Comparison of ENCODE assay signal across 21 cellular contexts in the genomic region with DNA sequence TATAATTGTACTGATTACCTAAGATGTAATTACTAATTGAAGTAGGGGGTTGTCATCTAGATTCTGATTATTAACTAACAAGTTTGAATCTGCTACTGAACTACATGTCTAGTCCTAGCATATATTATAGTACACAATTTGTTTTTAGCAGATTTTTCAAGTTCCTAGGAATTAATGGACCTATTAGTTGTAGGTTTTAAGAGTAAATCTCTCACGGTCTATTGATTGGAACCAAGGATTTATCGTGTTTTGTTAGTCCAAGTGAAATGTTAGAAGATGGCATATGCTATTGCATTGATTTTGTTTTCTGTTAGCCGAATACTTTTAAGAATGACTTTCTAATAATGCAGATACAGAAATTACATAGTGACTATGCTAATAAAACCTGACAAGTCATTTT.
"Had no signal": no experiment of that assay in that cellular context is flagged by ENCODE, and none has a peak within 500 bp of the region (broad histone marks: within the 10 kb centered on the region; RNA-seq: fewer than 3 reads in every experiment).

No MANE protein-coding gene starts in this region.

- H3K4me3 Mint-ChIP-seq: natural killer cell treated with Interleukin-12 subunit alpha and Interleukin-12 subunit beta and Interleukin-15 and Interleukin-18, amount 100 ng/mL, for 72 hours; neural progenitor cell had no signal

- H3K4me1 ChIP-seq: colonic mucosa, heart right ventricle, parathyroid adenoma, prostate gland, stomach had no signal

- H3K27ac Mint-ChIP-seq: natural killer cell treated with Interleukin-12 subunit alpha and Interleukin-12 subunit beta and Interleukin-15 and Interleukin-18, amount 100 ng/mL, for 72 hours; neural progenitor cell had no signal

- H3K9me3 ChIP-seq: colonic mucosa, prostate gland, stomach, thoracic aorta had no signal

- H3K9me3 Mint-ChIP-seq: natural killer cell treated with Interleukin-12 subunit alpha and Interleukin-12 subunit beta and Interleukin-15 and Interleukin-18, amount 100 ng/mL, for 72 hours had no signal

- H3K4me1 Mint-ChIP-seq: neural progenitor cell had no signal

- ATAC-seq: heart right ventricle; left ventricle myocardium superior; natural killer cell treated with Interleukin-12 subunit alpha and Interleukin-12 subunit beta and Interleukin-15 and Interleukin-18, amount 100 ng/mL, for 72 hours; sciatic nerve had no signal

- H3K27me3 Mint-ChIP-seq: natural killer cell treated with Interleukin-12 subunit alpha and Interleukin-12 subunit beta and Interleukin-15 and Interleukin-18, amount 100 ng/mL, for 72 hours had no signal

- H3K36me3 ChIP-seq: colonic mucosa, heart right ventricle, neural progenitor cell, prostate gland, stomach, thoracic aorta had no signal

- H3K9ac ChIP-seq: neural progenitor cell, parathyroid adenoma had no signal

- DNase-seq: colonic mucosa; effector CD4-positive, alpha-beta T cell; foreskin melanocyte; heart right ventricle; hypothalamus; left ventricle myocardium superior; mesenchymal stem cell; midbrain; nucleus accumbens; retina; stimulated activated naive CD4-positive, alpha-beta T cell; stomach; substantia nigra; trophoblast cell had no signal

- H3K27me3 ChIP-seq: colonic mucosa, heart right ventricle, neural progenitor cell, stomach had no signal

- H3K4me3 ChIP-seq: colonic mucosa, heart right ventricle, lung, neural progenitor cell, prostate gland, stomach, thoracic aorta had no signal

- H3K27ac ChIP-seq: colonic mucosa, heart right ventricle, neural progenitor cell, parathyroid adenoma, prostate gland, stomach, thoracic aorta had no signal

- H3K36me3 Mint-ChIP-seq: natural killer cell treated with Interleukin-12 subunit alpha and Interleukin-12 subunit beta and Interleukin-15 and Interleukin-18, amount 100 ng/mL, for 72 hours had no signal
